In the genomic region with DNA sequence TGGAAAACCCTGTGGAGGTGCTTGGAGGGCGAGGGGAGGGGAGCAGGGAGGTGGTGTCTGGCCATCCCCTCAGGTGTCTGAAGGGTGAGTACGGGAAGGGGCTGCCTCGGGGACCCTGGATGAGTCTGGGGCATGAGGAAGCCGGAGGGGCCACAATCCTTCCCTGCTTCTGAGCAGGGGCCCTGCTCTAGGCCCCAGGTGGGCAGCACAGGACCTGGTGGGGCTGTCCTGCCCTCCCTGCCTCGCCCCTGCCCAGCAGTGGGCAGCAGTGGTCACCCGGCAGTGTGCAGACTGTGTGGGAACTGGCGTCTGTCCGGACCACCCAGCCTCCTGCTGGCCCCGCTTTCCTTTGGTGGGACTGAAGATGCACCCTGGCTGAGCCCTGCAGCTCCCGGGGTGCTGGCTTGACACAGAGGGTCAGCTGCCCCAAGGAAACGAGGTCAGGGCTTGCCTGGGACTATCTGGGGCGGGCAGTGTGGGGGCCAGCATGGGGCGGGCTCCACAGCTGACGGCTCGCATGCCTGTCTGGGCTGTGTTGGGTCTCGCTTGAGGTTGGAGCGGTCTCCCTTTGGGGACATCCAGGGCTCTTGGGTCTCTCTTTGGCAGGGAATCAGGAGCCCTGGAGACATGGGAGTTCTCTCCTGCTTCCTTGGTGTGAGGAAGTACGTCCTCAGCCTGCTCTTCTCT, we compare ENCODE assay signal across 23 cellular contexts. TPM values are rescaled to one million over a fixed set of nuclear protein-coding genes. Genes with fewer than 3 reads are reported as not detected.
A peak's percentile ranks its signal among the peaks of the same experiment; 100 is the strongest.
DNase-seq lines count a peak whose midpoint lies in the region; ATAC-seq and TF ChIP-seq lines count a peak whose summit lies in the region.
"Had no signal": no experiment of that assay in that cellular context is flagged by ENCODE, and none has a peak within 500 bp of the region (broad histone marks: within the 10 kb centered on the region; RNA-seq: fewer than 3 reads in every experiment).

No MANE protein-coding gene starts in this region.

- WGBS in endodermal cell (ENCODE audit: insufficient coverage in 1 of 2, insufficient read length in 1 of 2), 2 experiments, result 93% methylated on average over 13 to 18 of the region's 18 CpGs

- no peaks in the 10 kb centered on the region for H3K9me3 ChIP-seq in BLaER1 treated with 17β-estradiol and CSF1 and Interleukin-3, amounts not matched to agents 10 nM and 100 nM (replicated peaks in 1 of 11)
- H3K9me3 ChIP-seq in endodermal cell (ENCODE audit: control insufficient read depth, low read length), result no peaks in the 10 kb centered on the region
- H3K9me3 ChIP-seq in CD8-positive, alpha-beta memory T cell (ENCODE audit: low read length), result no peaks in the 10 kb centered on the region
- H3K9me3 ChIP-seq: HAP-1, Peyer's patch had no signal

- TF ChIP-seq CTCF in GM23338 (conservative IDR thresholded peaks at IDR 0.05; ENCODE audit: low read depth in 2 of 2), result no peak
- TF ChIP-seq CTCF in endodermal cell (conservative IDR thresholded peaks at IDR 0.05), result no peak

- H4K20me1 ChIP-seq in BLaER1 treated with 17β-estradiol and CSF1 and Interleukin-3, amounts not matched to agents 10 nM and 100 nM, result peaks cover 99 to 100% (median 100%) of the 10 kb centered on the region in 11 experiments
- H4K20me1 ChIP-seq in GM23338 (replicated peaks; ENCODE audit: insufficient read depth), result no peaks in the 10 kb centered on the region; the same call in none of the 2 replicates

- H3F3A ChIP-seq in GM23338 (replicated peaks; ENCODE audit: low read depth), result no peaks in the 10 kb centered on the region

- no peaks in the 10 kb centered on the region for H3K27me3 ChIP-seq in BLaER1 treated with 17β-estradiol and CSF1 and Interleukin-3, amounts not matched to agents 10 nM and 100 nM
- H3K27me3 ChIP-seq in GM23338 (ENCODE audit: insufficient read depth), result no peaks in the 10 kb centered on the region
- no peaks in the 10 kb centered on the region for H3K27me3 ChIP-seq in endodermal cell (ENCODE audit: control insufficient read depth, insufficient read depth, low read length, poor library complexity, severe bottlenecking)
- no peaks in the 10 kb centered on the region for H3K27me3 ChIP-seq in CD8-positive, alpha-beta memory T cell (ENCODE audit: insufficient read depth, low read length, poor library complexity, severe bottlenecking)
- H3K27me3 ChIP-seq: Peyer's patch had no signal

- no peak overlapping the region for H2AFZ ChIP-seq in GM23338

- POLR2A ChIA-PET in CD8-positive, alpha-beta memory T cell (lab: Charles Lee), result interaction anchor here (0.6 kb wide), 1 partner anchor 18 kb away, joined by 3 read pairs; no protein-coding TSS in a partner anchor

- CTCF ChIA-PET in CD8-positive, alpha-beta memory T cell (lab: Charles Lee), result interaction anchor here (1.2 kb wide), 1 partner anchor 91 kb away, joined by 6 read pairs; no protein-coding TSS in a partner anchor

- ATAC-seq in GM23338 (no peak), GM18511 (IDR thresholded peaks at IDR 0.05; ENCODE audit: unreplicated experiment) (no peak)

- H3K4me1 Mint-ChIP-seq in GM23338, result peaks cover 11% of the 10 kb centered on the region
- peaks cover 11% of the 10 kb centered on the region for H3K4me1 Mint-ChIP-seq in endodermal cell
- peaks cover 0 to 4% (median 4%) of the 10 kb centered on the region in 3 donors for H3K4me1 Mint-ChIP-seq in CD8-positive, alpha-beta memory T cell

- no peaks in the 10 kb centered on the region for H3K9me3 Mint-ChIP-seq in GM23338
- H3K9me3 Mint-ChIP-seq in endodermal cell, result no peaks in the 10 kb centered on the region
- H3K9me3 Mint-ChIP-seq in CD8-positive, alpha-beta memory T cell, result no peaks in the 10 kb centered on the region
- H3K9me3 Mint-ChIP-seq: CD14-positive monocyte had no signal

- H3K4me3 Mint-ChIP-seq in GM23338 (no peak overlapping the region), endodermal cell (no peak overlapping the region)
- H3K4me3 Mint-ChIP-seq in CD8-positive, alpha-beta memory T cell, result no peak overlapping the region
- H3K4me3 Mint-ChIP-seq: CD14-positive monocyte had no signal

- H3K9me2 ChIP-seq in GM23338 (ENCODE audit: insufficient read depth), result no peaks in the 10 kb centered on the region

- peaks cover 8% of the 10 kb centered on the region for H3K27me3 Mint-ChIP-seq in GM23338 (ENCODE audit: insufficient read depth, low read depth, poor library complexity)
- H3K27me3 Mint-ChIP-seq in endodermal cell (ENCODE audit: insufficient read depth), result no peaks in the 10 kb centered on the region
- H3K27me3 Mint-ChIP-seq in CD8-positive, alpha-beta memory T cell, result no peaks in the 10 kb centered on the region

- H3K4me1 ChIP-seq in BLaER1 treated with 17β-estradiol and CSF1 and Interleukin-3, amounts not matched to agents 10 nM and 100 nM, result peaks cover 96 to 99% (median 98%) of the 10 kb centered on the region in 10 experiments
- H3K4me1 ChIP-seq in GM23338 (ENCODE audit: insufficient read depth) (no peaks in the 10 kb centered on the region), endodermal cell (ENCODE audit: control insufficient read depth, insufficient read depth, low read length) (peaks cover 9% of the 10 kb centered on the region)
- no peaks in the 10 kb centered on the region for H3K4me1 ChIP-seq in CD8-positive, alpha-beta memory T cell (ENCODE audit: insufficient read depth, low read length)
- H3K4me1 ChIP-seq: HAP-1 had no signal

- peak overlapping the region; percentile 83 for H3K27ac Mint-ChIP-seq in GM23338
- peak overlapping the region; percentile 46 for H3K27ac Mint-ChIP-seq in endodermal cell
- H3K27ac Mint-ChIP-seq in CD8-positive, alpha-beta memory T cell, result no peak overlapping the region

- H3K27ac ChIP-seq in BLaER1 treated with 17β-estradiol and CSF1 and Interleukin-3, amounts not matched to agents 10 nM and 100 nM, result no peak overlapping the region; a peak in 1 of 22 replicates
- no peak overlapping the region for H3K27ac ChIP-seq in GM23338 (ENCODE audit: low read depth)
- H3K27ac ChIP-seq in endodermal cell (ENCODE audit: low read depth, low read length), result no peak overlapping the region
- H3K27ac ChIP-seq in CD8-positive, alpha-beta memory T cell (ENCODE audit: low read depth, low read length), result no peak overlapping the region
- H3K27ac ChIP-seq: Peyer's patch had no signal

- H3K36me3 ChIP-seq in BLaER1 treated with 17β-estradiol and CSF1 and Interleukin-3, amounts not matched to agents 10 nM and 100 nM, result peaks cover 0 to 19% (median 0%) of the 10 kb centered on the region in 11 experiments; a peak in 4 of 22 replicates
- H3K36me3 ChIP-seq in GM23338 (ENCODE audit: insufficient read depth) (no peaks in the 10 kb centered on the region), endodermal cell (ENCODE audit: control insufficient read depth, insufficient read depth, low read length) (no peaks in the 10 kb centered on the region)
- H3K36me3 ChIP-seq in CD8-positive, alpha-beta memory T cell (ENCODE audit: insufficient read depth, low read length), result no peaks in the 10 kb centered on the region
- H3K36me3 ChIP-seq: HAP-1, Peyer's patch had no signal

- H3K4me3 ChIP-seq in BLaER1 treated with 17β-estradiol and CSF1 and Interleukin-3, amounts not matched to agents 10 nM and 100 nM, result no peak overlapping the region
- H3K4me3 ChIP-seq in GM23338 (no peak overlapping the region), endodermal cell (ENCODE audit: low read length) (no peak overlapping the region)
- no peak overlapping the region for H3K4me3 ChIP-seq in CD8-positive, alpha-beta memory T cell (ENCODE audit: low read length)
- H3K4me3 ChIP-seq: HAP-1, Peyer's patch, SK-N-MC had no signal

- DNase-seq in GM23338 (ENCODE audit: low spot score), result no peak
- DNase-seq in endodermal cell, result no peak
- DNase-seq in retina, result peak; percentile 56
- DNase-seq in ecto neural progenitor cell (ENCODE audit: low spot score), result no peak
- no peak for DNase-seq in CD8-positive, alpha-beta memory T cell
- DNase-seq in iPS-NIHi11 (ENCODE audit: low spot score), result no peak
- DNase-seq: ACHN, DMS 273 treated with DMSO at 0.1 percent for 48 hours, DND-41, Kasumi-1, MM.1S, NCI-H1092, NCI-H1436 treated with DMSO at 0.1 percent for 48 hours, NCI-H2029, NCI-H2171, NCI-H446, Peyer's patch, SHP77 had no signal

- H3K36me3 Mint-ChIP-seq in GM23338 (ENCODE audit: low read depth) (no peaks in the 10 kb centered on the region), endodermal cell (ENCODE audit: low read depth) (no peaks in the 10 kb centered on the region)
- no peaks in the 10 kb centered on the region for H3K36me3 Mint-ChIP-seq in CD8-positive, alpha-beta memory T cell

- peak overlapping the region in 6 of 11 experiments; percentile 9 to 54 (median 22); a peak in 5 of 22 replicates for H3K9ac ChIP-seq in BLaER1 treated with 17β-estradiol and CSF1 and Interleukin-3, amounts not matched to agents 10 nM and 100 nM
- no peak overlapping the region for H3K9ac ChIP-seq in endodermal cell (ENCODE audit: extremely low read depth, low read length, poor library complexity, severe bottlenecking)

- peaks cover 55% of the 10 kb centered on the region for H3K79me2 ChIP-seq in GM23338 (replicated peaks; ENCODE audit: insufficient read depth)

- H3K4me2 ChIP-seq in BLaER1 treated with 17β-estradiol and CSF1 and Interleukin-3, amounts not matched to agents 10 nM and 100 nM, result peak overlapping the region; percentile 39 to 98 (median 84)
- no peak overlapping the region for H3K4me2 ChIP-seq in GM23338

TF ChIP-seq in GM23338, 12 proteins besides CTCF, POLR2A, EP300 and RAD21 (continues in another document):
- TF ChIP-seq, protein P1, sequence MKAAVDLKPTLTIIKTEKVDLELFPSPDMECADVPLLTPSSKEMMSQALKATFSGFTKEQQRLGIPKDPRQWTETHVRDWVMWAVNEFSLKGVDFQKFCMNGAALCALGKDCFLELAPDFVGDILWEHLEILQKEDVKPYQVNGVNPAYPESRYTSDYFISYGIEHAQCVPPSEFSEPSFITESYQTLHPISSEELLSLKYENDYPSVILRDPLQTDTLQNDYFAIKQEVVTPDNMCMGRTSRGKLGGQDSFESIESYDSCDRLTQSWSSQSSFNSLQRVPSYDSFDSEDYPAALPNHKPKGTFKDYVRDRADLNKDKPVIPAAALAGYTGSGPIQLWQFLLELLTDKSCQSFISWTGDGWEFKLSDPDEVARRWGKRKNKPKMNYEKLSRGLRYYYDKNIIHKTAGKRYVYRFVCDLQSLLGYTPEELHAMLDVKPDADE (IDR thresholded peaks at IDR 0.05), result no peak
- no peak for TF ChIP-seq ZNF114 (CRISPR knock-in tag; IDR thresholded peaks at IDR 0.05)
- no peak for TF ChIP-seq POLR2AphosphoS5 (IDR thresholded peaks at IDR 0.05; ENCODE audit: low read depth)
- TF ChIP-seq CREB1 (CRISPR knock-in tag; IDR thresholded peaks at IDR 0.05; ENCODE audit: low read depth), result no peak
- no peak for TF ChIP-seq ZNF331 (CRISPR knock-in tag; IDR thresholded peaks at IDR 0.05; ENCODE audit: low read depth)
- no peak for TF ChIP-seq EZH2 (IDR thresholded peaks at IDR 0.05; ENCODE audit: low read depth, unreplicated experiment)
- TF ChIP-seq EZH2phosphoT487 (IDR thresholded peaks at IDR 0.05; ENCODE audit: unreplicated experiment), result no peak

RNA-seq across cellular contexts. Expression of gene RXRA, which starts 26.1 kb away (rescaled TPM):
- total RNA-seq in GM23338 (2014; rRNA removed; shearing (Covaris generic)), result 14.9 and 17.9 TPM in 2 replicates
- polyA plus RNA-seq in GM23338 (2016; fragmentation: Nextera tagmentation; extraction: Ambion mirVana), result 4.8 and 4.9 TPM in 2 replicates
- total RNA-seq in endodermal cell, result 10 to 100 TPM; 58.3 to 70.6 TPM
- polyA plus RNA-seq in endodermal cell (2013, experiment 1 of 2), result 37.4 TPM
- 33.9 TPM for polyA plus RNA-seq in endodermal cell (2013, experiment 2 of 2)
- 1 to 10 TPM; 9.9 to 10.0 TPM for total RNA-seq in CD8-positive, alpha-beta memory T cell
- 2.1 TPM for polyA plus RNA-seq in CD8-positive, alpha-beta memory T cell

Comparison
In these comparisons a context has a peak if more than half of its experiments do, and no peak if none do; other contexts are left out.
1. H3K27ac Mint-ChIP-seq: peak in GM23338 (single experiment) and endodermal cell (single experiment); none in CD8-positive, alpha-beta memory T cell (0 of 8).